ENCODE assay signal across 17 cellular contexts in genomic region chr9:130981761-130982147, GRCh38. TPM values are rescaled to one million over a fixed set of nuclear protein-coding genes. Genes with fewer than 3 reads are reported as not detected.
DNase-seq lines count a peak whose midpoint lies in the region; TF ChIP-seq lines count a peak whose summit lies in the region.
"Had no signal": no experiment of that assay in that cellular context is flagged by ENCODE, and none has a peak within 500 bp of the region (broad histone marks: within the 10 kb centered on the region; RNA-seq: fewer than 3 reads in every experiment).

No MANE protein-coding gene starts in this region.

- no peaks in the 10 kb centered on the region for H3K36me3 ChIP-seq in H7 (replicated peaks; ENCODE audit: control insufficient read depth, insufficient read depth, low read length)

- no peaks in the 10 kb centered on the region for H3K4me1 Mint-ChIP-seq in chondrocyte (ENCODE audit: low read depth)

- peaks cover 9% of the 10 kb centered on the region for H3K27me3 Mint-ChIP-seq in chondrocyte (ENCODE audit: low read depth)

- H3K27ac Mint-ChIP-seq in chondrocyte (ENCODE audit: unreplicated experiment): no peak overlapping the region
- H3K27ac Mint-ChIP-seq: CD14-positive monocyte had no signal

- H3K27me3 ChIP-seq in H7 (ENCODE audit: control insufficient read depth, insufficient read depth, low read length): no peaks in the 10 kb centered on the region

- no peak overlapping the region for H3K4me3 ChIP-seq in H7 (ENCODE audit: insufficient read depth, low read depth, low read length)
- H3K4me3 ChIP-seq: A549 had no signal

- DNase-seq in NCI-H2107 treated with DMSO at 0.1 percent for 48 hours (lab: John Stamatoyannopoulos, UW; ENCODE audit: unreplicated experiment): peak; percentile 37
- DNase-seq in NCI-H2107 (lab: John Stamatoyannopoulos, UW): no peak
- DNase-seq in H7: peak; percentile 51
- peak; percentile 85 for DNase-seq in chondrocyte (ENCODE audit: low spot score)
- DNase-seq in retina: peak; percentile 75
- DNase-seq in UCSD-AML1 (lab: John Stamatoyannopoulos, UW; ENCODE audit: unreplicated experiment): no peak
- no peak for DNase-seq in activated CD4-positive, alpha-beta T cell treated with anti-CD3 and anti-CD28 coated beads, Interleukin-2, amount 50 U/mL, for 4 hours
- DNase-seq: DMS53, HCEC 1CT, NCI-H1092, NCI-H2029 treated with DMSO at 0.1 percent for 48 hours, NCI-H526 treated with DMSO at 0.1 percent for 48 hours, SW 1271 had no signal

- no peak overlapping the region for H3K4me3 Mint-ChIP-seq in chondrocyte (ENCODE audit: unreplicated experiment)

- no peaks in the 10 kb centered on the region for H3K36me3 Mint-ChIP-seq in chondrocyte (ENCODE audit: low read depth)
- H3K36me3 Mint-ChIP-seq: CD14-positive monocyte had no signal

- TF ChIP-seq CTCF in chondrocyte (IDR thresholded peaks at IDR 0.05): no peak

- H3K9me3 Mint-ChIP-seq in chondrocyte (ENCODE audit: low read depth): no peaks in the 10 kb centered on the region
- H3K9me3 Mint-ChIP-seq: CD14-positive monocyte had no signal

RNA-seq across cellular contexts. Expression of gene LAMC3, which starts 27.2 kb away (rescaled TPM):
- 84.9 and 91.8 TPM in 2 replicates for total RNA-seq in H7 (2014; rRNA removed; shearing (Covaris generic))
- total RNA-seq in chondrocyte: 0.95 to 7.3 TPM (median 1.2 TPM) in 3 replicates
- total RNA-seq: HT-29, MCF 10A had no signal

RNA-seq across cellular contexts. Expression of gene FIBCD1, which starts 42.7 kb away (rescaled TPM):
- 6.1 and 6.2 TPM in 2 replicates for total RNA-seq in H7 (2014; rRNA removed; shearing (Covaris generic))
- 6.8 to 81.5 TPM (median 8.3 TPM) in 3 replicates for total RNA-seq in chondrocyte

Comparison
In these comparisons a context has a peak if more than half of its experiments do, and no peak if none do; other contexts are left out.
1. DNase-seq: peak in NCI-H2107 treated with DMSO at 0.1 percent for 48 hours (single experiment), H7 (single experiment), chondrocyte (single experiment) and retina (single experiment); none in NCI-H2107 (single experiment), UCSD-AML1 (single experiment) and activated CD4-positive, alpha-beta T cell treated with anti-CD3 and anti-CD28 coated beads, Interleukin-2, amount 50 U/mL, for 4 hours (0 of 2).
2. RNA of gene LAMC3, which starts 27.2 kb away (total RNA-seq): 84.9 to 91.8 TPM in H7; 0.95 to 7.3 TPM in chondrocyte; every median in the first group is over 10 times any median in the second.